ENCODE assay signal across 8 cellular contexts in genomic region chr12:56645201-56645716, GRCh38. TPM values are rescaled to one million over a fixed set of nuclear protein-coding genes. Genes with fewer than 3 reads are reported as not detected.
A peak's percentile ranks its signal among the peaks of the same experiment; 100 is the strongest.
DNase-seq lines count a peak whose midpoint lies in the region; ATAC-seq and TF ChIP-seq lines count a peak whose summit lies in the region.

No MANE protein-coding gene starts in this region.

- H3K27me3 ChIP-seq in CD4-positive, alpha-beta memory T cell (ENCODE audit: insufficient read depth, low read length), result no peaks in the 10 kb centered on the region
- no peaks in the 10 kb centered on the region for H3K27me3 ChIP-seq in MG63
- H3K27me3 ChIP-seq in lower lobe of right lung (ENCODE audit: low read depth), result no peaks in the 10 kb centered on the region
- no peaks in the 10 kb centered on the region for H3K27me3 ChIP-seq in thymus (ENCODE audit: control insufficient read depth, insufficient read depth)

- under 1% methylated on average over 29 of the region's 29 CpGs for WGBS in thymus

- H3K27ac Mint-ChIP-seq in CD4-positive, alpha-beta memory T cell, result peak overlapping the region; percentile 78 to 99 (median 98)
- H3K27ac Mint-ChIP-seq in central memory CD8-positive, alpha-beta T cell (ENCODE audit: low read depth), result peak overlapping the region; percentile 93

- H3K4me1 ChIP-seq in CD4-positive, alpha-beta memory T cell (ENCODE audit: insufficient read depth, low read length), result peaks cover 33% of the 10 kb centered on the region
- H3K4me1 ChIP-seq in lower lobe of right lung, result peaks cover 26% of the 10 kb centered on the region
- peaks cover 13% of the 10 kb centered on the region for H3K4me1 ChIP-seq in thymus (ENCODE audit: control insufficient read depth, insufficient read depth, low read length)

- H3K9me3 Mint-ChIP-seq in CD4-positive, alpha-beta memory T cell, result no peaks in the 10 kb centered on the region
- H3K9me3 Mint-ChIP-seq in central memory CD8-positive, alpha-beta T cell, result no peaks in the 10 kb centered on the region

- POLR2A ChIA-PET in CD4-positive, alpha-beta memory T cell (lab: Charles Lee; ENCODE audit: partially characterized antibody), result interaction anchor here (0.6 to 5.5 kb wide), 17 partner anchors 11 to 672 kb away, joined by 3 to 117 read pairs (median 5); partner anchors contain the start of genes BAZ2A, NACA, PA2G4 and PTGES3

- H3K9me3 ChIP-seq in CD4-positive, alpha-beta memory T cell (ENCODE audit: control insufficient read depth in 1 of 2, low read length in 2 of 2), result no peaks in the 10 kb centered on the region
- H3K9me3 ChIP-seq in MG63 (no peaks in the 10 kb centered on the region; the same call in 1 of the 2 replicates), lower lobe of right lung (no peaks in the 10 kb centered on the region), thymus (ENCODE audit: control insufficient read depth) (no peaks in the 10 kb centered on the region)

- H3K36me3 ChIP-seq in CD4-positive, alpha-beta memory T cell (ENCODE audit: insufficient read depth, low read length), result peaks cover 33% of the 10 kb centered on the region
- H3K36me3 ChIP-seq in MG63 (peaks cover 55% of the 10 kb centered on the region), lower lobe of right lung (peaks cover 43% of the 10 kb centered on the region), thymus (ENCODE audit: control insufficient read depth, insufficient read depth) (peaks cover 30% of the 10 kb centered on the region)

- no peak for ATAC-seq in central memory CD8-positive, alpha-beta T cell (replicated peaks; ENCODE audit: extremely low read depth, poor library complexity, severe bottlenecking)
- ATAC-seq in lower lobe of right lung, result peak; percentile 2 to 28
- ATAC-seq in GM21737 (IDR thresholded peaks at IDR 0.05; ENCODE audit: unreplicated experiment), result no peak
- ATAC-seq in HG03520 (IDR thresholded peaks at IDR 0.05; ENCODE audit: unreplicated experiment), result no peak

- peaks cover 18 to 43% (median 30%) of the 10 kb centered on the region in 4 donors for H3K4me1 Mint-ChIP-seq in CD4-positive, alpha-beta memory T cell
- H3K4me1 Mint-ChIP-seq in central memory CD8-positive, alpha-beta T cell, result peaks cover 25% of the 10 kb centered on the region

- no peaks in the 10 kb centered on the region for H3K27me3 Mint-ChIP-seq in CD4-positive, alpha-beta memory T cell
- no peaks in the 10 kb centered on the region for H3K27me3 Mint-ChIP-seq in central memory CD8-positive, alpha-beta T cell

- CTCF ChIA-PET in CD4-positive, alpha-beta memory T cell (lab: Charles Lee; ENCODE audit: partially characterized antibody), result interaction anchor here (0.7 to 3.4 kb wide), 5 partner anchors 9 to 124 kb away, joined by 3 to 38 read pairs (median 8); partner anchors contain the start of gene RBMS2

- H3K36me3 Mint-ChIP-seq in CD4-positive, alpha-beta memory T cell, result peaks cover 25 to 45% of the 10 kb centered on the region in 2 donors
- peaks cover 54% of the 10 kb centered on the region for H3K36me3 Mint-ChIP-seq in central memory CD8-positive, alpha-beta T cell (ENCODE audit: insufficient read depth)

- no peak for DNase-seq in CD4-positive, alpha-beta memory T cell
- DNase-seq in MG63, result peak; percentile 13
- no peak for DNase-seq in central memory CD8-positive, alpha-beta T cell (ENCODE audit: low spot score in 2 of 2)
- no peak for DNase-seq in lower lobe of right lung
- DNase-seq in SHP77 (lab: John Stamatoyannopoulos, UW), result no peak

- intact Hi-C loops in CD4-positive, alpha-beta memory T cell (cut with micrococcal nuclease), result no loop called here
- intact Hi-C loops in lower lobe of right lung (cut with DNase I), result no loop called here

- H3K4me3 ChIP-seq in CD4-positive, alpha-beta memory T cell (ENCODE audit: low read length in 2 of 2), result peak overlapping the region; percentile 95 to 99
- H3K4me3 ChIP-seq in MG63, result peak overlapping the region; percentile 99
- H3K4me3 ChIP-seq in lower lobe of right lung, result peak overlapping the region; percentile 83
- H3K4me3 ChIP-seq in thymus (ENCODE audit: low read length), result peak overlapping the region; percentile 93

- no peak for TF ChIP-seq CTCF in lower lobe of right lung (IDR thresholded peaks at IDR 0.05)

- peak overlapping the region; percentile 91 for H3K27ac ChIP-seq in CD4-positive, alpha-beta memory T cell (ENCODE audit: low read depth, low read length)
- peak overlapping the region; percentile 92 for H3K27ac ChIP-seq in lower lobe of right lung
- peak overlapping the region; percentile 95 for H3K27ac ChIP-seq in thymus (ENCODE audit: low read depth)

- peak overlapping the region; percentile 68 to 99 (median 97) for H3K4me3 Mint-ChIP-seq in CD4-positive, alpha-beta memory T cell
- peak overlapping the region; percentile 90 for H3K4me3 Mint-ChIP-seq in central memory CD8-positive, alpha-beta T cell

RNA-seq across cellular contexts. Expression of gene ATP5F1B, which starts 0.5 kb away (rescaled TPM):
- total RNA-seq in CD4-positive, alpha-beta memory T cell, result 100 to 1,000 TPM; 243 to 256 TPM
- polyA plus RNA-seq in CD4-positive, alpha-beta memory T cell, result 1,000 to 10,000 TPM in 1 of 2 donors, 100 to 1,000 TPM in 1; 771 to 1,156 TPM
- 202 and 245 TPM in 2 replicates for total RNA-seq in MG63 (2014; rRNA removed; shearing (Covaris generic); ENCODE audit: low replicate concordance)
- 319 TPM for total RNA-seq in lower lobe of right lung
- polyA plus RNA-seq in thymus, result 263 TPM

RNA-seq across cellular contexts. Expression of gene BAZ2A, which starts 15.1 kb away (rescaled TPM):
- total RNA-seq in CD4-positive, alpha-beta memory T cell, result 100 to 1,000 TPM; 206 to 212 TPM
- 10 to 100 TPM in 1 of 2 donors, 1 to 10 TPM in 1; 3.8 to 36.6 TPM for polyA plus RNA-seq in CD4-positive, alpha-beta memory T cell
- 2.4 and 7.6 TPM in 2 replicates for total RNA-seq in MG63 (2014; rRNA removed; shearing (Covaris generic); ENCODE audit: low replicate concordance)
- 112 TPM for total RNA-seq in lower lobe of right lung
- polyA plus RNA-seq in thymus, result 29.8 TPM

RNA-seq across cellular contexts. Expression of gene PTGES3, which starts 42.8 kb away (rescaled TPM):
- 100 to 1,000 TPM; 191 to 195 TPM for total RNA-seq in CD4-positive, alpha-beta memory T cell
- 100 to 1,000 TPM; 261 to 353 TPM for polyA plus RNA-seq in CD4-positive, alpha-beta memory T cell
- total RNA-seq in MG63 (2014; rRNA removed; shearing (Covaris generic); ENCODE audit: low replicate concordance), result 52.8 and 98.9 TPM in 2 replicates
- total RNA-seq in lower lobe of right lung, result 198 TPM
- 161 TPM for polyA plus RNA-seq in thymus

Comparison
In these comparisons a context has a peak if more than half of its experiments do, and no peak if none do; other contexts are left out.
1. ATAC-seq: peak in lower lobe of right lung (2 of 2); none in central memory CD8-positive, alpha-beta T cell (single experiment), GM21737 (single experiment) and HG03520 (single experiment).
2. RNA of gene BAZ2A, which starts 15.1 kb away (total RNA-seq): 206 to 212 TPM in CD4-positive, alpha-beta memory T cell and 112 TPM in lower lobe of right lung (single experiment); 2.4 to 7.6 TPM in MG63; every median in the first group is over 10 times any median in the second.
3. Peak in every context shown above with its lines, with median percentiles within 50 percentile points of each other: H3K27ac ChIP-seq and H3K4me3 ChIP-seq.